ENCODE assay signal across 22 cellular contexts in the genomic region with DNA sequence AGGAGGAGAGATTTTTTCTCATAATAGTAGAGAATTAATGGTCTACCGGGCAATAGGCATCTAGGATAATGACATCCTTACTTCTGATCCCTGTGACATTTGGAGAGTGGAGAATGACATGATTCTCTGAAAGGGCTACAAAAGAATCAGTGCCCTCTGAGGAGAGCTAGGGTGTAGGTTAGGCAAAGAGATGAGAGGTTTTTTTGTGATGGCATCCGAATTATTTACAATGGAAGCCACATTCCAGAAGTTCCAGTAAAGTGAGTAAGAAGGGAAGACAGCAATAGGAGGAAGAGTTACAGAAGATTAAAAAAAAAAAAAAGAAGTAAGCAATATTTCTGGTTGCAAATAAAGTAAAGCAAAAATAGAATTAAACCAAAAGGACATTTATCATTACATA.
DNase-seq lines count a peak whose midpoint lies in the region; ATAC-seq lines count a peak whose summit lies in the region.
"Had no signal": no experiment of that assay in that cellular context is flagged by ENCODE, and none has a peak within 500 bp of the region (broad histone marks: within the 10 kb centered on the region; RNA-seq: fewer than 3 reads in every experiment).

No MANE protein-coding gene starts in this region.

- ATAC-seq in GM18502 (IDR thresholded peaks at IDR 0.05; ENCODE audit: poor library complexity, unreplicated experiment): no peak
- no peak for ATAC-seq in left lobe of liver
- ATAC-seq: activated CD8-positive, alpha-beta T cell treated with anti-CD3 and anti-CD28 coated beads for 36 hours had no signal

- DNase-seq in A172 (ENCODE audit: low spot score) (peak; percentile 70), HT1080 (ENCODE audit: low read depth) (peak; percentile 24), astrocyte of the hippocampus (ENCODE audit: low read depth, low spot score) (peak; percentile 41), kidney glomerular epithelial cell (lab: John Stamatoyannopoulos, UW) (peak; percentile 23), SHP77 treated with DMSO at 0.1 percent for 48 hours (lab: John Stamatoyannopoulos, UW) (no peak), left lobe of liver (ENCODE audit: low spot score) (no peak), cerebellar cortex (ENCODE audit: low spot score) (no peak)
- DNase-seq: activated CD4-positive, CD25-positive, alpha-beta regulatory T cell; activated CD8-positive, alpha-beta T cell treated with anti-CD3 and anti-CD28 coated beads for 36 hours; activated naive CD4-positive, alpha-beta T cell treated with Interleukin-2 at 50 U/mL for 16 hours; activated T-cell treated with anti-CD3 and anti-CD28 coated beads, Interleukin-2, amount 50 U/mL, for 1 hour; amygdala; caudate nucleus; erythroblast; GDM1; GM23248; NCI-H1105 treated with DMSO at 0.1 percent for 48 hours; NCI-H2081; NCI-H510A treated with DMSO at 0.1 percent for 48 hours; stimulated activated CD4-positive, alpha-beta T cell treated with anti-CD3 and anti-CD28 coated beads, Interleukin-12 subunit alpha, Interleukin-12 subunit beta, amount 100 ng/mL, for 4 hours; T-helper 9 cell had no signal

Comparison
In these comparisons a context has a peak if more than half of its experiments do, and no peak if none do; other contexts are left out.
1. DNase-seq: peak in A172 (single experiment), HT1080 (single experiment), astrocyte of the hippocampus (single experiment) and kidney glomerular epithelial cell (single experiment); none in SHP77 treated with DMSO at 0.1 percent for 48 hours (single experiment), left lobe of liver (single experiment) and cerebellar cortex (single experiment).